In genomic region chr6:170080828-170081368, GRCh38 we compare ENCODE assay signal across 10 cellular contexts.
DNase-seq lines count a peak whose midpoint lies in the region; ATAC-seq and TF ChIP-seq lines count a peak whose summit lies in the region.
"Had no signal": no experiment of that assay in that cellular context is flagged by ENCODE, and none has a peak within 500 bp of the region (broad histone marks: within the 10 kb centered on the region; RNA-seq: fewer than 3 reads in every experiment).

No MANE protein-coding gene starts in this region.

- no peak for TF ChIP-seq CTCF in thoracic aorta (IDR thresholded peaks at IDR 0.05)

- no peaks in the 10 kb centered on the region for H3K36me3 ChIP-seq in thoracic aorta
- H3K36me3 ChIP-seq: HAP-1 had no signal

- ATAC-seq in activated T-cell treated with anti-CD3 and anti-CD28 coated beads, Interleukin-2, amount 50 U/mL, for 4 hours, result no peak
- ATAC-seq in thoracic aorta (ENCODE audit: insufficient number of reproducible peaks, low FRiP score, low read depth) (no peak), HG03521 (IDR thresholded peaks at IDR 0.05; ENCODE audit: unreplicated experiment) (no peak)

- DNase-seq in activated T-cell treated with anti-CD3 and anti-CD28 coated beads, Interleukin-2, amount 50 U/mL, for 24 hours, result peak; percentile 12
- DNase-seq in activated T-cell treated with anti-CD3 and anti-CD28 coated beads, Interleukin-2, amount 50 U/mL, for 4 hours, result no peak
- DNase-seq in NCI-H82 treated with DMSO at 0.1 percent for 48 hours (lab: John Stamatoyannopoulos, UW; ENCODE audit: unreplicated experiment) (peak; percentile 66), thoracic aorta (ENCODE audit: low spot score) (no peak), SW 1271 (lab: John Stamatoyannopoulos, UW) (no peak)
- no peak for DNase-seq in stimulated activated CD4-positive, alpha-beta T cell treated with anti-CD3 and anti-CD28 coated beads, Interleukin-1b, Interleukin-23, amount 100 ng/mL, for 48 hours
- DNase-seq: activated CD4-positive, alpha-beta T cell treated with anti-CD3 and anti-CD28 coated beads, Interleukin-2, amount 50 U/mL, for 4 hours had no signal

- no peak overlapping the region for H3K27ac Mint-ChIP-seq in activated T-cell treated with anti-CD3 and anti-CD28 coated beads, Interleukin-2, amount 50 U/mL, for 24 hours

- peaks cover 3 to 12% of the 10 kb centered on the region in 2 donors for H3K4me1 ChIP-seq in thoracic aorta (ENCODE audit: control insufficient read depth in 1 of 2, low read depth in 2 of 2)
- H3K4me1 ChIP-seq: HAP-1 had no signal

- H3K9me3 ChIP-seq in thoracic aorta, result no peaks in the 10 kb centered on the region
- H3K9me3 ChIP-seq: HAP-1 had no signal

- H3K9me3 Mint-ChIP-seq in activated T-cell treated with anti-CD3 and anti-CD28 coated beads, Interleukin-2, amount 50 U/mL, for 24 hours, result no peaks in the 10 kb centered on the region
- H3K9me3 Mint-ChIP-seq in activated T-cell treated with anti-CD3 and anti-CD28 coated beads, Interleukin-2, amount 50 U/mL, for 4 hours, result no peaks in the 10 kb centered on the region

- peaks cover 2% of the 10 kb centered on the region for H3K27me3 Mint-ChIP-seq in activated T-cell treated with anti-CD3 and anti-CD28 coated beads, Interleukin-2, amount 50 U/mL, for 24 hours
- no peaks in the 10 kb centered on the region for H3K27me3 Mint-ChIP-seq in activated T-cell treated with anti-CD3 and anti-CD28 coated beads, Interleukin-2, amount 50 U/mL, for 4 hours (ENCODE audit: low read depth)

- H3K4me3 Mint-ChIP-seq in activated T-cell treated with anti-CD3 and anti-CD28 coated beads, Interleukin-2, amount 50 U/mL, for 24 hours, result no peak overlapping the region
- H3K4me3 Mint-ChIP-seq in activated T-cell treated with anti-CD3 and anti-CD28 coated beads, Interleukin-2, amount 50 U/mL, for 4 hours, result no peak overlapping the region

- peaks cover 6% of the 10 kb centered on the region for H3K4me1 Mint-ChIP-seq in activated T-cell treated with anti-CD3 and anti-CD28 coated beads, Interleukin-2, amount 50 U/mL, for 24 hours (ENCODE audit: low read depth)
- H3K4me1 Mint-ChIP-seq in activated T-cell treated with anti-CD3 and anti-CD28 coated beads, Interleukin-2, amount 50 U/mL, for 4 hours (ENCODE audit: low read depth), result no peaks in the 10 kb centered on the region

- H3K27ac ChIP-seq in layer of hippocampus (ENCODE audit: low read depth, low read length) (peak overlapping the region; percentile 13), thoracic aorta (no peak overlapping the region)

- no peaks in the 10 kb centered on the region for H3K36me3 Mint-ChIP-seq in activated T-cell treated with anti-CD3 and anti-CD28 coated beads, Interleukin-2, amount 50 U/mL, for 24 hours (ENCODE audit: low read depth)
- no peaks in the 10 kb centered on the region for H3K36me3 Mint-ChIP-seq in activated T-cell treated with anti-CD3 and anti-CD28 coated beads, Interleukin-2, amount 50 U/mL, for 4 hours (ENCODE audit: insufficient read depth)

- H3K4me3 ChIP-seq in thoracic aorta, result peak overlapping the region; percentile 22
- H3K4me3 ChIP-seq: HAP-1 had no signal

- H3K27me3 ChIP-seq in layer of hippocampus (ENCODE audit: control insufficient read depth, insufficient read depth, low read length) (no peaks in the 10 kb centered on the region), thoracic aorta (replicated peaks; ENCODE audit: insufficient read depth) (no peaks in the 10 kb centered on the region)

Comparison
In these comparisons a context has a peak if more than half of its experiments do, and no peak if none do; other contexts are left out.
1. DNase-seq: peak in activated T-cell treated with anti-CD3 and anti-CD28 coated beads, Interleukin-2, amount 50 U/mL, for 24 hours (single experiment) and NCI-H82 treated with DMSO at 0.1 percent for 48 hours (single experiment); none in activated T-cell treated with anti-CD3 and anti-CD28 coated beads, Interleukin-2, amount 50 U/mL, for 4 hours (single experiment), thoracic aorta (single experiment), stimulated activated CD4-positive, alpha-beta T cell treated with anti-CD3 and anti-CD28 coated beads, Interleukin-1b, Interleukin-23, amount 100 ng/mL, for 48 hours (single experiment) and SW 1271 (0 of 2).